In genomic region chr18:8478166-8478967, GRCh38 we compare ENCODE assay signal across 8 cellular contexts.
DNase-seq lines count a peak whose midpoint lies in the region; ATAC-seq and TF ChIP-seq lines count a peak whose summit lies in the region.

No MANE protein-coding gene starts in this region.

- peak; percentile 79 for DNase-seq in AG08396 (ENCODE audit: low spot score)
- DNase-seq in activated T-helper 1 cell treated with anti-CD3 and anti-CD28 coated beads, Interleukin-2, amount 50 U/mL, for 16 hours (ENCODE audit: low read depth in 1 of 2, low spot score in 1 of 2): peak; percentile 4 to 12
- DNase-seq in glutamatergic neuron: peak; percentile 94
- peak; percentile 12 for DNase-seq in prostate gland (ENCODE audit: low spot score)
- no peak for DNase-seq in OCI-M2 (lab: John Stamatoyannopoulos, UW; ENCODE audit: unreplicated experiment)

- H3K36me3 ChIP-seq in OCI-LY3 (replicated peaks; ENCODE audit: low read depth, low read length): no peaks in the 10 kb centered on the region
- H3K36me3 ChIP-seq in prostate gland: no peaks in the 10 kb centered on the region

- TF ChIP-seq CTCF in OCI-LY3 (IDR thresholded peaks at IDR 0.05; ENCODE audit: low read depth, low read length) (peak; percentile 63), glutamatergic neuron (IDR thresholded peaks at IDR 0.05; ENCODE audit: partially characterized antibody, unreplicated experiment) (peak; percentile 94), prostate gland (IDR thresholded peaks at IDR 0.05) (peak; percentile 48 to 63 (median 55))

- H3K27me3 ChIP-seq in OCI-LY3 (ENCODE audit: low read depth, low read length) (peaks cover 19% of the 10 kb centered on the region), prostate gland (replicated peaks; ENCODE audit: insufficient read depth) (no peaks in the 10 kb centered on the region)

- TF ChIP-seq POLR2A in GM18505 (IDR thresholded peaks at IDR 0.05; ENCODE audit: borderline replicate concordance, extremely low read depth, insufficient read depth, insufficient read length): no peak
- no peak for TF ChIP-seq POLR2A in prostate gland (IDR thresholded peaks at IDR 0.05)

- 58% methylated on average over 13 of the region's 14 CpGs for WGBS in prostate gland

- peaks cover 1% of the 10 kb centered on the region for H3K9me3 Mint-ChIP-seq in glutamatergic neuron (ENCODE audit: unreplicated experiment)

- H4K20me1 ChIP-seq in OCI-LY3 (ENCODE audit: insufficient read depth, low read length): no peaks in the 10 kb centered on the region

- no peak overlapping the region for H3K4me2 ChIP-seq in OCI-LY3 (ENCODE audit: low read length)

- H3K36me3 Mint-ChIP-seq in glutamatergic neuron (ENCODE audit: unreplicated experiment): peaks cover 4% of the 10 kb centered on the region

- no peak overlapping the region for H3K27ac Mint-ChIP-seq in glutamatergic neuron (ENCODE audit: unreplicated experiment)

- H3K79me2 ChIP-seq in OCI-LY3 (ENCODE audit: low read length): no peaks in the 10 kb centered on the region

- H3K27ac ChIP-seq in OCI-LY3 (ENCODE audit: low read length) (no peak overlapping the region), prostate gland (no peak overlapping the region)

- H3K4me1 Mint-ChIP-seq in glutamatergic neuron (ENCODE audit: low read depth, unreplicated experiment): peaks cover 15% of the 10 kb centered on the region

- H3K9me3 ChIP-seq in OCI-LY3 (ENCODE audit: insufficient read depth, low read length) (no peaks in the 10 kb centered on the region), prostate gland (no peaks in the 10 kb centered on the region)

- H3K27me3 Mint-ChIP-seq in glutamatergic neuron (ENCODE audit: unreplicated experiment): peaks cover 3% of the 10 kb centered on the region

- no peaks in the 10 kb centered on the region for H3K4me1 ChIP-seq in OCI-LY3 (ENCODE audit: low read length)
- no peaks in the 10 kb centered on the region for H3K4me1 ChIP-seq in prostate gland (replicated peaks)

- no peak overlapping the region for H3K4me3 Mint-ChIP-seq in glutamatergic neuron (ENCODE audit: unreplicated experiment)

- intact Hi-C loops in prostate gland (cut with DNase I): no loop called here

- ATAC-seq in GM18505 (IDR thresholded peaks at IDR 0.05; ENCODE audit: unreplicated experiment): peak; percentile 82
- ATAC-seq in HG03342 (IDR thresholded peaks at IDR 0.05; ENCODE audit: unreplicated experiment): peak; percentile 77

- no peak overlapping the region for H3K9ac ChIP-seq in OCI-LY3 (ENCODE audit: low read length)

- H3K4me3 ChIP-seq in OCI-LY3 (ENCODE audit: low read length) (no peak overlapping the region), prostate gland (no peak overlapping the region)

- H2AFZ ChIP-seq in OCI-LY3 (ENCODE audit: low read depth, low read length): no peak overlapping the region
